8 cellular contexts compared by ENCODE assay signal in the genomic region with DNA sequence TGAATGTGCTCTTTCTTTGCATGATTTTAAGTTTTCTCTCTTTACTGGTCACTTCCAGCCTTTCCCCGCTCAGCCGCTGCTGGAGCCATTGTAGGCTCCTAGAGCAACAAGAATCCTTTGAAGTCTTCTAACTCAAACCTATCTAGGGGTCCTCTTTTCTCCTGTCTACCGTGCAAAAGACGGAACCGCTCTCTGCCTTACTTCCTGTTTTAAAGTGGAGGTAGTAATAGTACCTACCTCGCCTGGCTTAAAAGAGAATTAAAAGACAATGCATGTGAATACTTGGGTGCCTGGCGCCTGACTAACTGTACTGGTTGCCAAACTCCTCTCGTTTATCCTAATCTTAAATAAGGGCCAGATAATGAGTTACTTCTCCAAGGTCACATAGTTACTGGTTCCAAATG. TPM values are rescaled to one million over a fixed set of nuclear protein-coding genes. Genes with fewer than 3 reads are reported as not detected.
DNase-seq lines count a peak whose midpoint lies in the region; ATAC-seq and TF ChIP-seq lines count a peak whose summit lies in the region.

No MANE protein-coding gene starts in this region.

- no peak for DNase-seq in GM06990 (ENCODE audit: extremely low read depth, insufficient read length)
- no peak for DNase-seq in WTC11 (ENCODE audit: low spot score)
- no peak for DNase-seq in hepatocyte (ENCODE audit: low spot score)
- peak in 1 of 2 donors; percentile 52 for DNase-seq in stimulated activated effector memory CD8-positive, alpha-beta T cell treated with anti-CD3 and anti-CD28 coated beads, Interleukin-12 subunit alpha, Interleukin-12 subunit beta, amount 100 ng/mL, for 72 hours (ENCODE audit: low spot score in 2 of 2)
- no peak for DNase-seq in NCI-H446 treated with DMSO at 0.1 percent for 48 hours (lab: John Stamatoyannopoulos, UW)
- DNase-seq in NCI-H1092 treated with DMSO at 0.1 percent for 48 hours (lab: John Stamatoyannopoulos, UW) = no peak

- H3K4me3 ChIP-seq in GM06990 (replicated peaks; ENCODE audit: low read depth, low read length) (peak overlapping the region; percentile 89), hepatocyte (peak overlapping the region; percentile 64)

- H3K4me1 ChIP-seq in hepatocyte (ENCODE audit: insufficient read depth) = peaks cover 22% of the 10 kb centered on the region

- peak overlapping the region; percentile 89 for H3K27ac Mint-ChIP-seq in WTC11
- peak overlapping the region; percentile 93 for H3K27ac Mint-ChIP-seq in stimulated activated effector memory CD8-positive, alpha-beta T cell treated with anti-CD3 and anti-CD28 coated beads, Interleukin-12 subunit alpha, Interleukin-12 subunit beta, amount 100 ng/mL, for 72 hours

- peak overlapping the region; percentile 95 for H3K4me3 Mint-ChIP-seq in WTC11
- H3K4me3 Mint-ChIP-seq in stimulated activated effector memory CD8-positive, alpha-beta T cell treated with anti-CD3 and anti-CD28 coated beads, Interleukin-12 subunit alpha, Interleukin-12 subunit beta, amount 100 ng/mL, for 72 hours = peak overlapping the region; percentile 94

- peaks cover 29% of the 10 kb centered on the region for H3K4me1 Mint-ChIP-seq in WTC11
- H3K4me1 Mint-ChIP-seq in stimulated activated effector memory CD8-positive, alpha-beta T cell treated with anti-CD3 and anti-CD28 coated beads, Interleukin-12 subunit alpha, Interleukin-12 subunit beta, amount 100 ng/mL, for 72 hours = peaks cover 42% of the 10 kb centered on the region

- peaks cover 55% of the 10 kb centered on the region for H3K79me2 ChIP-seq in hepatocyte

- ATAC-seq in HG03095 (IDR thresholded peaks at IDR 0.05; ENCODE audit: unreplicated experiment) (peak; percentile 9), WTC11 (no peak), GM18873 (IDR thresholded peaks at IDR 0.05; ENCODE audit: low FRiP score, unreplicated experiment) (no peak)
- peak; percentile 23 for ATAC-seq in stimulated activated effector memory CD8-positive, alpha-beta T cell treated with anti-CD3 and anti-CD28 coated beads, Interleukin-12 subunit alpha, Interleukin-12 subunit beta, amount 100 ng/mL, for 72 hours

- peak overlapping the region; percentile 93 for H3K4me2 ChIP-seq in hepatocyte

- WGBS in hepatocyte (ENCODE audit: low lambda C conversion rate, missing lambda C conversion rate) = 3% methylated on average over 8 of the region's 8 CpGs

- peak overlapping the region; percentile 84 for H2AFZ ChIP-seq in hepatocyte

- no peaks in the 10 kb centered on the region for H3K9me2 ChIP-seq in hepatocyte (replicated peaks; ENCODE audit: insufficient read depth)

- no peaks in the 10 kb centered on the region for H3K9me3 ChIP-seq in hepatocyte (ENCODE audit: low read depth)

- TF ChIP-seq CTCF in GM06990 (IDR thresholded peaks at IDR 0.05; ENCODE audit: insufficient read depth, low read length, poor library complexity, severe bottlenecking) (no peak), WTC11 (IDR thresholded peaks at IDR 0.05) (no peak), hepatocyte (IDR thresholded peaks at IDR 0.05; ENCODE audit: poor library complexity) (no peak)

- no peaks in the 10 kb centered on the region for H3K27me3 Mint-ChIP-seq in WTC11 (ENCODE audit: low read depth)

- peak overlapping the region; percentile 82 for H3K27ac ChIP-seq in hepatocyte

- peaks cover 13% of the 10 kb centered on the region for H4K20me1 ChIP-seq in hepatocyte (ENCODE audit: insufficient read depth, poor library complexity, severe bottlenecking)

- H3K27me3 ChIP-seq in GM06990 (replicated peaks; ENCODE audit: control insufficient read depth, insufficient read depth, low read length) (no peaks in the 10 kb centered on the region), hepatocyte (no peaks in the 10 kb centered on the region)

- CTCF ChIA-PET in WTC11 (lab: Charles Lee) = interaction anchor here (1.0 to 2.0 kb wide), 4 partner anchors 10 to 671 kb away, joined by 3 to 15 read pairs (median 7); no protein-coding TSS in a partner anchor

- no peaks in the 10 kb centered on the region for H3K36me3 ChIP-seq in GM06990 (ENCODE audit: control insufficient read depth, insufficient read depth, low read length)
- no peaks in the 10 kb centered on the region for H3K36me3 ChIP-seq in hepatocyte (replicated peaks; ENCODE audit: insufficient read depth, low read depth)

- H3K9me3 Mint-ChIP-seq in WTC11 = no peaks in the 10 kb centered on the region
- H3K9me3 Mint-ChIP-seq in stimulated activated effector memory CD8-positive, alpha-beta T cell treated with anti-CD3 and anti-CD28 coated beads, Interleukin-12 subunit alpha, Interleukin-12 subunit beta, amount 100 ng/mL, for 72 hours = no peaks in the 10 kb centered on the region

- POLR2A ChIA-PET in WTC11 (lab: Charles Lee) = interaction anchor here (0.9 kb wide), 1 partner anchor 32 kb away, joined by 3 read pairs; a partner anchor contains a TSS

- no peaks in the 10 kb centered on the region for H3K36me3 Mint-ChIP-seq in WTC11
- peaks cover 6% of the 10 kb centered on the region for H3K36me3 Mint-ChIP-seq in stimulated activated effector memory CD8-positive, alpha-beta T cell treated with anti-CD3 and anti-CD28 coated beads, Interleukin-12 subunit alpha, Interleukin-12 subunit beta, amount 100 ng/mL, for 72 hours

TF ChIP-seq in WTC11, 78 proteins besides CTCF, POLR2A, EP300 and RAD21:
- TF ChIP-seq SMAD4 (CRISPR knock-in tag; IDR thresholded peaks at IDR 0.05) (no peak), IRF2 (CRISPR knock-in tag; IDR thresholded peaks at IDR 0.05; ENCODE audit: borderline replicate concordance, low read depth) (no peak), TEAD4 (CRISPR knock-in tag; IDR thresholded peaks at IDR 0.05) (no peak), ZNF263 (CRISPR knock-in tag; IDR thresholded peaks at IDR 0.05; ENCODE audit: low read depth) (no peak), ETV6 (CRISPR knock-in tag; IDR thresholded peaks at IDR 0.05) (no peak), ATF1 (CRISPR knock-in tag; IDR thresholded peaks at IDR 0.05) (no peak)
- TF ChIP-seq, protein P1, sequence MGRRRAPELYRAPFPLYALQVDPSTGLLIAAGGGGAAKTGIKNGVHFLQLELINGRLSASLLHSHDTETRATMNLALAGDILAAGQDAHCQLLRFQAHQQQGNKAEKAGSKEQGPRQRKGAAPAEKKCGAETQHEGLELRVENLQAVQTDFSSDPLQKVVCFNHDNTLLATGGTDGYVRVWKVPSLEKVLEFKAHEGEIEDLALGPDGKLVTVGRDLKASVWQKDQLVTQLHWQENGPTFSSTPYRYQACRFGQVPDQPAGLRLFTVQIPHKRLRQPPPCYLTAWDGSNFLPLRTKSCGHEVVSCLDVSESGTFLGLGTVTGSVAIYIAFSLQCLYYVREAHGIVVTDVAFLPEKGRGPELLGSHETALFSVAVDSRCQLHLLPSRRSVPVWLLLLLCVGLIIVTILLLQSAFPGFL (CRISPR knock-in tag; IDR thresholded peaks at IDR 0.05; ENCODE audit: borderline replicate concordance) = no peak

RNA-seq across cellular contexts. Expression of a gene that starts 0.6 kb away (rescaled TPM):
- total RNA-seq in WTC11 (2021) (59.3 to 72.1 TPM (median 62.1 TPM) in 3 replicates), hepatocyte (37.6 and 52.7 TPM in 2 replicates)
- 48.2 and 53.5 TPM in 2 replicates for polyA plus RNA-seq in hepatocyte

RNA-seq across cellular contexts. Expression of a gene that starts 32.3 kb away (rescaled TPM):
- 17.9 to 19.8 TPM (median 19.6 TPM) in 3 replicates for total RNA-seq in WTC11 (2021)
- 14.4 and 17.1 TPM in 2 replicates for total RNA-seq in hepatocyte
- polyA plus RNA-seq in hepatocyte = 17.3 and 18.9 TPM in 2 replicates

Comparison
In these comparisons a context has a peak if more than half of its experiments do, and no peak if none do; other contexts are left out.
1. ATAC-seq: peak in HG03095 (single experiment) and stimulated activated effector memory CD8-positive, alpha-beta T cell treated with anti-CD3 and anti-CD28 coated beads, Interleukin-12 subunit alpha, Interleukin-12 subunit beta, amount 100 ng/mL, for 72 hours (single experiment); none in WTC11 (single experiment) and GM18873 (single experiment).